In genomic region chr7:19470031-19470430, GRCh38 we compare ENCODE assay signal across 16 cellular contexts.
DNase-seq lines count a peak whose midpoint lies in the region; ATAC-seq and TF ChIP-seq lines count a peak whose summit lies in the region.
"Had no signal": no experiment of that assay in that cellular context is flagged by ENCODE, and none has a peak within 500 bp of the region (broad histone marks: within the 10 kb centered on the region; RNA-seq: fewer than 3 reads in every experiment).

No MANE protein-coding gene starts in this region.

- in situ Hi-C loops in Panc1 (cut with HindIII; ENCODE audit: low pct_unique_long_range_greater_than_20kb, low sequenced_read_pairs), result no loop called here

- H3K9me3 Mint-ChIP-seq in activated CD4-positive, alpha-beta T cell treated with anti-CD3 and anti-CD28 coated beads, Interleukin-2, amount 10 ng/mL, durations not matched to agents 24 days and 14 days, result no peaks in the 10 kb centered on the region

- no TSS peak for BruUV-seq in Panc1 (replicated peaks; lab: Mats Ljungman, UMichigan)

- DNase-seq in EL (peak; percentile 5), Panc1 (ENCODE audit: low read depth, low spot score) (no peak), fibroblast of pulmonary artery (ENCODE audit: low read depth) (peak; percentile 24), non-pigmented ciliary epithelial cell (ENCODE audit: low read depth) (peak; percentile 10), NCI-H2171 treated with DMSO at 0.1 percent for 48 hours (lab: John Stamatoyannopoulos, UW) (no peak), HUDEP-2 (lab: John Stamatoyannopoulos, UW; ENCODE audit: unreplicated experiment in 76 of 76) (no peak)
- DNase-seq in activated CD4-positive, alpha-beta T cell treated with anti-CD3 and anti-CD28 coated beads for 48 hours, result no peak
- no peak for DNase-seq in activated CD4-positive, alpha-beta T cell treated with anti-CD3 and anti-CD28 coated beads, Interleukin-2, amount 10 ng/mL, durations not matched to agents 24 days and 14 days
- DNase-seq: C1 segment of cervical spinal cord, DMS79 treated with DMSO at 0.1 percent for 48 hours, GF-D8, NCI-H187 treated with DMSO at 0.1 percent for 48 hours, NCI-H446 treated with DMSO at 0.1 percent for 48 hours, NCI-H748 treated with DMSO at 0.1 percent for 48 hours, PC-3 had no signal

- H3K4me3 Mint-ChIP-seq in activated CD4-positive, alpha-beta T cell treated with anti-CD3 and anti-CD28 coated beads, Interleukin-2, amount 10 ng/mL, durations not matched to agents 24 days and 14 days, result no peak overlapping the region

- H3K4me1 ChIP-seq in Panc1 (ENCODE audit: control insufficient read depth, insufficient read depth, low read length), result no peaks in the 10 kb centered on the region; the same call in 1 of the 2 replicates
- H3K4me1 ChIP-seq: SJSA1 had no signal

- POLR2A ChIA-PET in Panc1 (lab: Charles Lee), result no interaction called here

- peaks cover 6% of the 10 kb centered on the region; the same call in 1 of the 2 replicates for H3K9me3 ChIP-seq in Panc1 (ENCODE audit: control insufficient read depth, insufficient read depth, low read depth, low read length)
- H3K9me3 ChIP-seq: SJSA1 had no signal

- no peak for TF ChIP-seq CTCF in Panc1 (IDR thresholded peaks at IDR 0.05)
- TF ChIP-seq CTCF in fibroblast of pulmonary artery (IDR thresholded peaks at IDR 0.05; ENCODE audit: low read length, missing control alignments), result no peak

- H3K27ac ChIP-seq in Panc1 (ENCODE audit: low read length), result peak overlapping the region; percentile 49; the same call in 1 of the 2 replicates
- H3K27ac ChIP-seq: SJSA1 had no signal

- no peaks in the 10 kb centered on the region for H3K36me3 ChIP-seq in Panc1 (ENCODE audit: control insufficient read depth, insufficient read depth, low read length)
- H3K36me3 ChIP-seq: SJSA1 had no signal

- no peak overlapping the region for H3K4me3 ChIP-seq in Panc1 (ENCODE audit: low read depth in 2 of 2, low read length in 2 of 2)
- no peak overlapping the region for H3K4me3 ChIP-seq in fibroblast of pulmonary artery (replicated peaks; ENCODE audit: low read depth, low read length)
- H3K4me3 ChIP-seq: SJSA1 had no signal

- H3K27me3 Mint-ChIP-seq in activated CD4-positive, alpha-beta T cell treated with anti-CD3 and anti-CD28 coated beads, Interleukin-2, amount 10 ng/mL, durations not matched to agents 24 days and 14 days, result no peaks in the 10 kb centered on the region

- intact Hi-C loops in Panc1 (cut with micrococcal nuclease; ENCODE audit: unreplicated experiment), result no loop called here
- intact Hi-C loops in activated CD4-positive, alpha-beta T cell treated with anti-CD3 and anti-CD28 coated beads, Interleukin-2, amount 10 ng/mL, durations not matched to agents 24 days and 14 days (cut with micrococcal nuclease), result no loop called here

- H3K36me3 Mint-ChIP-seq in activated CD4-positive, alpha-beta T cell treated with anti-CD3 and anti-CD28 coated beads, Interleukin-2, amount 10 ng/mL, durations not matched to agents 24 days and 14 days (ENCODE audit: low read depth), result no peaks in the 10 kb centered on the region

- no peak overlapping the region for H3K27ac Mint-ChIP-seq in activated CD4-positive, alpha-beta T cell treated with anti-CD3 and anti-CD28 coated beads, Interleukin-2, amount 10 ng/mL, durations not matched to agents 24 days and 14 days

- no peak for ATAC-seq in Panc1
- ATAC-seq: PC-3 had no signal

- CTCF ChIA-PET in Panc1 (lab: Charles Lee), result no interaction called here

- no peaks in the 10 kb centered on the region for H3K27me3 ChIP-seq in Panc1 (ENCODE audit: control insufficient read depth, insufficient read depth, low read length)
- H3K27me3 ChIP-seq: SJSA1 had no signal

- no peaks in the 10 kb centered on the region for H3K4me1 Mint-ChIP-seq in activated CD4-positive, alpha-beta T cell treated with anti-CD3 and anti-CD28 coated beads, Interleukin-2, amount 10 ng/mL, durations not matched to agents 24 days and 14 days

Comparison
In these comparisons a context has a peak if more than half of its experiments do, and no peak if none do; other contexts are left out.
1. DNase-seq: peak in EL (single experiment), fibroblast of pulmonary artery (single experiment) and non-pigmented ciliary epithelial cell (single experiment); none in Panc1 (single experiment), NCI-H2171 treated with DMSO at 0.1 percent for 48 hours (single experiment), activated CD4-positive, alpha-beta T cell treated with anti-CD3 and anti-CD28 coated beads for 48 hours (single experiment), activated CD4-positive, alpha-beta T cell treated with anti-CD3 and anti-CD28 coated beads, Interleukin-2, amount 10 ng/mL, durations not matched to agents 24 days and 14 days (single experiment) and HUDEP-2 (0 of 76).